1 cellular context compared by ENCODE assay signal in the genomic region with DNA sequence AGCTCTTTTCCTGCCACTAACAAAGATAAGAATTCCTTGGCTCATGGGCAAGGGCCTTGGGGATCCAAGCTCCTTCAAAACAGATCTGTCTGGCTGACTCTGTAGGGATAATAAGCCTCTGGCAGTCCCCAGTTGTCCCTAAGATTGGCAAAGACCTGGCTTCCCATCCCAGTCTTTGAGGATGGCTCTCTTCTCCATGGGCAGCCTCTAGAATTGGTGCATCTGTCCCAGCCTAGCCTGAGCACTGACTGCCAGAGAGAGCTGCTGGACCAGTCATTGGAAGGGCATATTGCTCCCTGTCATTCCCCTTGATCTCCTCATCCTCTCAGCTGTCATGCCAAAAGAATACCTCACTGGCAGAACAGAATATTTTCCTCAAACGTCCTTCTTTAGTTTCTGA.
TF ChIP-seq lines count a peak whose summit lies in the region.

No MANE protein-coding gene starts in this region.

TF ChIP-seq in WTC11, 78 proteins besides CTCF, POLR2A, EP300 and RAD21 (continued from another document):
- TF ChIP-seq, protein P1, sequence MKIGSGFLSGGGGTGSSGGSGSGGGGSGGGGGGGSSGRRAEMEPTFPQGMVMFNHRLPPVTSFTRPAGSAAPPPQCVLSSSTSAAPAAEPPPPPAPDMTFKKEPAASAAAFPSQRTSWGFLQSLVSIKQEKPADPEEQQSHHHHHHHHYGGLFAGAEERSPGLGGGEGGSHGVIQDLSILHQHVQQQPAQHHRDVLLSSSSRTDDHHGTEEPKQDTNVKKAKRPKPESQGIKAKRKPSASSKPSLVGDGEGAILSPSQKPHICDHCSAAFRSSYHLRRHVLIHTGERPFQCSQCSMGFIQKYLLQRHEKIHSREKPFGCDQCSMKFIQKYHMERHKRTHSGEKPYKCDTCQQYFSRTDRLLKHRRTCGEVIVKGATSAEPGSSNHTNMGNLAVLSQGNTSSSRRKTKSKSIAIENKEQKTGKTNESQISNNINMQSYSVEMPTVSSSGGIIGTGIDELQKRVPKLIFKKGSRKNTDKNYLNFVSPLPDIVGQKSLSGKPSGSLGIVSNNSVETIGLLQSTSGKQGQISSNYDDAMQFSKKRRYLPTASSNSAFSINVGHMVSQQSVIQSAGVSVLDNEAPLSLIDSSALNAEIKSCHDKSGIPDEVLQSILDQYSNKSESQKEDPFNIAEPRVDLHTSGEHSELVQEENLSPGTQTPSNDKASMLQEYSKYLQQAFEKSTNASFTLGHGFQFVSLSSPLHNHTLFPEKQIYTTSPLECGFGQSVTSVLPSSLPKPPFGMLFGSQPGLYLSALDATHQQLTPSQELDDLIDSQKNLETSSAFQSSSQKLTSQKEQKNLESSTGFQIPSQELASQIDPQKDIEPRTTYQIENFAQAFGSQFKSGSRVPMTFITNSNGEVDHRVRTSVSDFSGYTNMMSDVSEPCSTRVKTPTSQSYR (CRISPR knock-in tag; IDR thresholded peaks at IDR 0.05) = no peak
- TF ChIP-seq ZNF263 (CRISPR knock-in tag; IDR thresholded peaks at IDR 0.05; ENCODE audit: low read depth) = no peak
- TF ChIP-seq, protein P2, sequence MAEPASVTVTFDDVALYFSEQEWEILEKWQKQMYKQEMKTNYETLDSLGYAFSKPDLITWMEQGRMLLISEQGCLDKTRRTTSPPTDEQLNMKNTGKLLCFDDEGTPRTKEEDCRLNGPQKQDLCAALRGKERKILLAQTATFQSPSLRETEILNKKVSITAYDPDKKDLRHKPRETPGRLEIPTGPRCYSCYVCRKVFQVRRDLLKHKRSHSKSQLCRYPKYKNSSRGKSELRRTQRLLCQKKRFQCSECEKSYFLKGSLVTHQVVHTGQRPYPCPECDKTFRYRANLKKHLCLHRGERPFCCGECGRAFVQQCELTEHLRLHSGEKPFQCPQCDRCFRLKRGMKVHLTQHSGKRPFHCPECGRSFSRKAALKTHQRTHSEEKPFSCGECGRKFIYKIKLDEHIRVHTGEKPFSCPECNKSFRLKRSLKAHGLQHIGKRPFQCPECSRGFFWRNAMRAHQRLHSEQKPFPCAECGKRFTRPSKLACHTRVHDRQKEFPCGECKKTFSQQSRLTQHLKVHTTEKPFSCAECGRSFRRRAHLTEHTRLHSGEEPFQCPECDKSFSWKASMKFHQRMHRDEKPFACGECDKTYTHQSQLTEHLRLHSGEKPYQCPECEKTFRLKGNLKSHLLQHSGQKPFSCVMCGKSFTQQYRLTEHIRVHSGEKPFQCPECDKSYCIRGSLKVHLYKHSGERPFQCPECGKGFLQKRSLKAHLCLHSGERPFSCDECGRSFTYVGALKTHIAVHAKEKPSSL (CRISPR knock-in tag; conservative IDR thresholded peaks at IDR 0.05) = no peak
- no peak for TF ChIP-seq GRHL2 (CRISPR knock-in tag; IDR thresholded peaks at IDR 0.05; ENCODE audit: insufficient replicate concordance, severe bottlenecking)
- no peak for TF ChIP-seq PRRX2 (CRISPR knock-in tag; IDR thresholded peaks at IDR 0.05)
